1 cellular context compared by ENCODE assay signal in genomic region chr14:23602181-23603095, GRCh38.
TF ChIP-seq lines count a peak whose summit lies in the region.

No MANE protein-coding gene starts in this region.

TF ChIP-seq in HepG2, 621 proteins besides CTCF, POLR2A, EP300 and RAD21 (continued from another document and continues in another):
- TF ChIP-seq GMEB1 (CRISPR knock-in tag; IDR thresholded peaks at IDR 0.05; ENCODE audit: borderline replicate concordance) (no peak), ZNF510 (CRISPR knock-in tag; IDR thresholded peaks at IDR 0.05; ENCODE audit: low read depth) (no peak), ELF4 (CRISPR knock-in tag; IDR thresholded peaks at IDR 0.05; ENCODE audit: borderline replicate concordance) (no peak), POLR2AphosphoS5 (IDR thresholded peaks at IDR 0.05; ENCODE audit: low read depth, low read length) (no peak), REL (CRISPR knock-in tag; conservative IDR thresholded peaks at IDR 0.05) (no peak), HOXA3 (CRISPR knock-in tag; IDR thresholded peaks at IDR 0.05) (peak; percentile 84), PRDM10 (CRISPR knock-in tag; IDR thresholded peaks at IDR 0.05; ENCODE audit: low read depth) (peak; percentile 68), ZNF121 (CRISPR knock-in tag; IDR thresholded peaks at IDR 0.05) (peak; percentile 31; the same call in 1 of the 2 replicates), KLF11 (CRISPR knock-in tag; IDR thresholded peaks at IDR 0.05) (no peak), ZNF572 (CRISPR knock-in tag; IDR thresholded peaks at IDR 0.05) (no peak), FOXP4 (CRISPR knock-in tag; IDR thresholded peaks at IDR 0.05) (peak; percentile 88), MXD1 (CRISPR knock-in tag; IDR thresholded peaks at IDR 0.05) (peak; percentile 16; the same call in 1 of the 2 replicates), ZFP36 (IDR thresholded peaks at IDR 0.05; ENCODE audit: borderline replicate concordance, low read depth, low read length, partially characterized antibody) (peak; percentile 2), ZNF207 (IDR thresholded peaks at IDR 0.05; ENCODE audit: borderline replicate concordance) (no peak), LRRFIP1 (CRISPR knock-in tag; conservative IDR thresholded peaks at IDR 0.05) (no peak), ZBTB42 (CRISPR knock-in tag; IDR thresholded peaks at IDR 0.05) (0 out of 2 replicates have a peak, but pooled peaks have one; percentile 21), REXO4 (CRISPR knock-in tag; IDR thresholded peaks at IDR 0.05; ENCODE audit: borderline replicate concordance) (no peak), SNAPC2 (CRISPR knock-in tag; IDR thresholded peaks at IDR 0.05) (peak; percentile 81), IKZF5 (CRISPR knock-in tag; IDR thresholded peaks at IDR 0.05) (peak; percentile 95), BATF2 (CRISPR knock-in tag; IDR thresholded peaks at IDR 0.05) (no peak), CHCHD3 (CRISPR knock-in tag; IDR thresholded peaks at IDR 0.05) (no peak), RARA (CRISPR knock-in tag; IDR thresholded peaks at IDR 0.05) (peak; percentile 98), FOXK1 (CRISPR knock-in tag; IDR thresholded peaks at IDR 0.05; ENCODE audit: borderline replicate concordance, low read depth) (peak; percentile 77; the same call in 1 of the 2 replicates), FUBP1 (CRISPR knock-in tag; IDR thresholded peaks at IDR 0.05; ENCODE audit: borderline replicate concordance) (no peak), GABPB1 (CRISPR knock-in tag; IDR thresholded peaks at IDR 0.05) (peak; percentile 49), SP5 (CRISPR knock-in tag; IDR thresholded peaks at IDR 0.05; ENCODE audit: borderline replicate concordance, low read depth) (peak; percentile 18; the same call in 1 of the 2 replicates), NFAT5 (CRISPR knock-in tag; IDR thresholded peaks at IDR 0.05) (peak; percentile 77; the same call in 1 of the 2 replicates), HES4 (CRISPR knock-in tag; IDR thresholded peaks at IDR 0.05; ENCODE audit: borderline replicate concordance) (0 out of 2 replicates have a peak, but pooled peaks have one; percentile 47), ZNF512B (CRISPR knock-in tag; IDR thresholded peaks at IDR 0.05; ENCODE audit: borderline replicate concordance) (no peak), FIP1L1 (IDR thresholded peaks at IDR 0.05; ENCODE audit: borderline replicate concordance, insufficient read depth, low read depth, low read length) (no peak), MEIS2 (CRISPR knock-in tag; IDR thresholded peaks at IDR 0.05) (peak; percentile 84), RBM39 (IDR thresholded peaks at IDR 0.05; ENCODE audit: low read depth, low read length, poor library complexity, severe bottlenecking) (no peak), ZNF496 (CRISPR knock-in tag; IDR thresholded peaks at IDR 0.05; ENCODE audit: insufficient replicate concordance) (no peak), SMAD3 (CRISPR knock-in tag; IDR thresholded peaks at IDR 0.05) (no peak; the same call in 1 of the 2 replicates)
